Comparison of ENCODE assay signal across 10 cellular contexts in genomic region chr1:183093821-183094287, GRCh38.
DNase-seq lines count a peak whose midpoint lies in the region; ATAC-seq and TF ChIP-seq lines count a peak whose summit lies in the region.
"Had no signal": no experiment of that assay in that cellular context is flagged by ENCODE, and none has a peak within 500 bp of the region (broad histone marks: within the 10 kb centered on the region; RNA-seq: fewer than 3 reads in every experiment).

No MANE protein-coding gene starts in this region.

- ATAC-seq in esophagus mucosa (peak; percentile 38), omental fat pad (ENCODE audit: low FRiP score) (peak; percentile 83)

- TF ChIP-seq CTCF in omental fat pad (IDR thresholded peaks at IDR 0.05): no peak

- no peak overlapping the region for H3K4me3 ChIP-seq in NT2/D1 (ENCODE audit: insufficient read length, low read depth)

- no peaks in the 10 kb centered on the region for H3K27me3 ChIP-seq in NT2/D1 (ENCODE audit: insufficient read depth, insufficient read length)
- H3K27me3 ChIP-seq: brain microvascular endothelial cell had no signal

- no peaks in the 10 kb centered on the region for H3K4me1 ChIP-seq in NT2/D1 (ENCODE audit: insufficient read depth, insufficient read length)

- no peak overlapping the region for H3K9ac ChIP-seq in NT2/D1 (ENCODE audit: insufficient read length, low read depth)

- DNase-seq in EH (ENCODE audit: low read depth) (peak; percentile 87), NT2/D1 (ENCODE audit: low read depth, low spot score) (peak; percentile 44), omental fat pad (ENCODE audit: low spot score) (no peak), activated gamma-delta T cell (lab: John Stamatoyannopoulos, UW) (no peak)
- DNase-seq in activated CD4-positive, alpha-beta T cell treated with anti-CD3 and anti-CD28 coated beads for 48 hours: no peak
- DNase-seq in central memory CD4-positive, alpha-beta T cell: no peak
- DNase-seq in NK-92 treated with Interleukin-12 subunit alpha and Interleukin-12 subunit beta, amount 100 ng/mL, for 24 hours (lab: John Stamatoyannopoulos, UW): no peak
- DNase-seq: brain microvascular endothelial cell; stimulated activated CD4-positive, alpha-beta T cell treated with anti-CD3 and anti-CD28 coated beads, Interleukin-15, amount 100 ng/mL, for 24 hours had no signal

- H3K36me3 ChIP-seq in NT2/D1 (ENCODE audit: insufficient read depth, insufficient read length, low read length): peaks cover 8% of the 10 kb centered on the region
- H3K36me3 ChIP-seq: brain microvascular endothelial cell had no signal

- no peaks in the 10 kb centered on the region for H3K9me3 ChIP-seq in NT2/D1 (ENCODE audit: insufficient read depth, low read length)

Comparison
In these comparisons a context has a peak if more than half of its experiments do, and no peak if none do; other contexts are left out.
1. DNase-seq: peak in EH (single experiment) and NT2/D1 (single experiment); none in omental fat pad (single experiment), activated CD4-positive, alpha-beta T cell treated with anti-CD3 and anti-CD28 coated beads for 48 hours (single experiment), activated gamma-delta T cell (single experiment), central memory CD4-positive, alpha-beta T cell (single experiment) and NK-92 treated with Interleukin-12 subunit alpha and Interleukin-12 subunit beta, amount 100 ng/mL, for 24 hours (single experiment).